In the genomic region with DNA sequence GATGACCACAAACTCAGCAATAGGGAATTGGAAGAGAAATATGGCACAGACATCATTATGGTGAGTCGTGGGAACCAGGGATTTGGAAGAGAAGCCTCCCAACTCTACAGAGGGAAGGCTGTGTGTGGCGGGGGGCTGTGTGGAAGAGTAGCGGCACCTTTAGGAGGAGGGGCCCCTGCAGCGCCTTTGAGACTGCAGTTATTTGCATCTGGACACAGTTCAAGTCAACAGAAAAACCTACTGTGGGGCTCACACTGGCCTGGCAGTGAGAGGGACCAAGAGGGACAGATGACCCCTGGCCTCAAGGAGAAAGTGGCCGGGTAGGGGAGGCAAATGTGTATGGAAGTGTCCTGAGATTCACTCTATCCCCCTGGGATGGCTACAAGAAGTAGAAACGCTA, we compare ENCODE assay signal across 16 cellular contexts. TPM values are rescaled to one million over a fixed set of nuclear protein-coding genes. Genes with fewer than 3 reads are reported as not detected.
"Had no signal": no experiment of that assay in that cellular context is flagged by ENCODE, and none has a peak within 500 bp of the region (broad histone marks: within the 10 kb centered on the region; RNA-seq: fewer than 3 reads in every experiment).

No MANE protein-coding gene starts in this region.

- ATAC-seq: stimulated activated memory B cell treated with anti-CD40 and anti-IgM and Interleukin-4, amounts not matched to agents 10 μg/mL and 1 μg/mL and 100 μg/mL, for 72 hours had no signal

- H3K9me3 Mint-ChIP-seq: activated naive CD4-positive, alpha-beta T cell treated with anti-CD3 and anti-CD28 coated beads, Interleukin-2, amount 50 U/mL, for 72 hours; naive thymus-derived CD4-positive, alpha-beta T cell; T-helper 1 cell treated with Interleukin-12 subunit alpha and Interleukin-12 subunit beta and Interleukin-4 antibody, amounts not matched to agents 30 μg/mL and 1 μg/mL, for 36 hours had no signal

- H3K4me3 Mint-ChIP-seq: stimulated activated memory B cell treated with anti-CD40 and anti-IgM and Interleukin-4, amounts not matched to agents 10 μg/mL and 1 μg/mL and 100 μg/mL, for 72 hours; T-helper 1 cell treated with Interleukin-12 subunit alpha and Interleukin-12 subunit beta and Interleukin-4 antibody, amounts not matched to agents 30 μg/mL and 1 μg/mL, for 36 hours had no signal

- H3K36me3 Mint-ChIP-seq: activated naive CD4-positive, alpha-beta T cell treated with anti-CD3 and anti-CD28 coated beads, Interleukin-2, amount 50 U/mL, for 72 hours; naive thymus-derived CD4-positive, alpha-beta T cell; stimulated activated memory B cell treated with anti-CD40 and anti-IgM and Interleukin-4, amounts not matched to agents 10 μg/mL and 1 μg/mL and 100 μg/mL, for 72 hours had no signal

- H3K27ac Mint-ChIP-seq: stimulated activated memory B cell treated with anti-CD40 and anti-IgM and Interleukin-4, amounts not matched to agents 10 μg/mL and 1 μg/mL and 100 μg/mL, for 72 hours; T-helper 1 cell treated with Interleukin-12 subunit alpha and Interleukin-12 subunit beta and Interleukin-4 antibody, amounts not matched to agents 30 μg/mL and 1 μg/mL, for 36 hours had no signal

- DNase-seq: activated CD4-positive, CD25-positive, alpha-beta regulatory T cell treated with anti-CD3 and anti-CD28 coated beads, Interleukin-2, amount 50 U/mL, for 72 hours; activated CD8-positive, alpha-beta memory T cell treated with anti-CD3 and anti-CD28 coated beads, Interleukin-2, amount 50 U/mL, for 48 hours; activated gamma-delta T cell treated with Interleukin-2 at 50 U/mL for 16 hours; amniotic stem cell; kidney glomerular epithelial cell; left ventricle myocardium inferior; naive thymus-derived CD4-positive, alpha-beta T cell; sigmoid colon had no signal

RNA-seq across cellular contexts. Expression of a gene that starts 5.1 kb away (rescaled TPM):
- total RNA-seq: cardiac septum, left ventricle myocardium inferior, mucosa of gallbladder, renal cortical epithelial cell, sigmoid colon, subcutaneous adipose tissue, tibial nerve had no signal
- polyA plus RNA-seq: naive thymus-derived CD4-positive, alpha-beta T cell; sigmoid colon had no signal
